Comparison of ENCODE assay signal across 1 cellular context in genomic region chr10:35640951-35641429, GRCh38.
A peak's percentile ranks its signal among the peaks of the same experiment; 100 is the strongest.
TF ChIP-seq lines count a peak whose summit lies in the region.

No MANE protein-coding gene starts in this region.

TF ChIP-seq in K562, 482 proteins besides CTCF, POLR2A, EP300 and RAD21 (continued from another document and continues in another):
- no peak for TF ChIP-seq E2F8 (IDR thresholded peaks at IDR 0.05; ENCODE audit: low read depth, partially characterized antibody)
- TF ChIP-seq GTF2E2 (tag; IDR thresholded peaks at IDR 0.05), result no peak
- TF ChIP-seq PCBP2 (IDR thresholded peaks at IDR 0.05; ENCODE audit: low read depth, low read length, poor library complexity, severe bottlenecking), result no peak
- peak; percentile 64; the same call in 1 of the 2 replicates for TF ChIP-seq CXXC5 (CRISPR knock-in tag; IDR thresholded peaks at IDR 0.05)
- TF ChIP-seq, protein P1, sequence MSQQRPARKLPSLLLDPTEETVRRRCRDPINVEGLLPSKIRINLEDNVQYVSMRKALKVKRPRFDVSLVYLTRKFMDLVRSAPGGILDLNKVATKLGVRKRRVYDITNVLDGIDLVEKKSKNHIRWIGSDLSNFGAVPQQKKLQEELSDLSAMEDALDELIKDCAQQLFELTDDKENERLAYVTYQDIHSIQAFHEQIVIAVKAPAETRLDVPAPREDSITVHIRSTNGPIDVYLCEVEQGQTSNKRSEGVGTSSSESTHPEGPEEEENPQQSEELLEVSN (IDR thresholded peaks at IDR 0.05; ENCODE audit: borderline replicate concordance in 1 of 2, extremely low read depth in 1 of 2, insufficient read depth in 1 of 2, insufficient read length in 1 of 2, low read depth in 1 of 2, low read length in 1 of 2, poor library complexity in 1 of 2, severe bottlenecking in 1 of 2), result peak; percentile 92 to 97
- peak; percentile 74 to 80 for TF ChIP-seq NRF1 (conservative IDR thresholded peaks at IDR 0.05 in 1 of 2, IDR thresholded peaks at IDR 0.05 in 1 of 2)
- TF ChIP-seq ATF1 (CRISPR knock-in tag; IDR thresholded peaks at IDR 0.05), result no peak
- no peak for TF ChIP-seq ATF1 (tag; IDR thresholded peaks at IDR 0.05)
- no peak for TF ChIP-seq HMG20A (CRISPR knock-in tag; conservative IDR thresholded peaks at IDR 0.05)
- no peak for TF ChIP-seq POLR2AphosphoS2 (IDR thresholded peaks at IDR 0.05; ENCODE audit: low read length)
- TF ChIP-seq FUS (optimal IDR thresholded peaks at IDR 0.05; ENCODE audit: low read depth, low read length), result no peak
- no peak for TF ChIP-seq ZNF77 (CRISPR knock-in tag; IDR thresholded peaks at IDR 0.05)
- peak; percentile 92 for TF ChIP-seq L3MBTL2 (IDR thresholded peaks at IDR 0.05)
- no peak for TF ChIP-seq ZFPM2 (CRISPR knock-in tag; IDR thresholded peaks at IDR 0.05)
- TF ChIP-seq ZNF12 (CRISPR knock-in tag; IDR thresholded peaks at IDR 0.05), result no peak
- TF ChIP-seq KAT8 (IDR thresholded peaks at IDR 0.05; ENCODE audit: low read depth), result no peak
- TF ChIP-seq HMGN3 (IDR thresholded peaks at IDR 0.05; ENCODE audit: borderline replicate concordance, extremely low read depth, insufficient read length, low read depth, low read length), result peak; percentile 26
- TF ChIP-seq ZFX (CRISPR knock-in tag; IDR thresholded peaks at IDR 0.05), result 0 out of 2 replicates have a peak, but pooled peaks have one; percentile 4
- TF ChIP-seq ELF1 (tag; IDR thresholded peaks at IDR 0.05), result no peak
- TF ChIP-seq MAX (CRISPR knock-in tag; IDR thresholded peaks at IDR 0.05), result peak; percentile 83
- peak; percentile 86; the same call in 1 of the 2 replicates for TF ChIP-seq NR3C1 (CRISPR knock-in tag; IDR thresholded peaks at IDR 0.05)
- TF ChIP-seq CBFB (CRISPR knock-in tag; IDR thresholded peaks at IDR 0.05), result no peak
- TF ChIP-seq HDAC2 (IDR thresholded peaks at IDR 0.05), result no peak
- no peak for TF ChIP-seq PCBP1 (IDR thresholded peaks at IDR 0.05; ENCODE audit: low read depth, low read length, poor library complexity, severe bottlenecking)
- no peak for TF ChIP-seq RNF219 (CRISPR knock-in tag; IDR thresholded peaks at IDR 0.05)
- TF ChIP-seq, protein P2, sequence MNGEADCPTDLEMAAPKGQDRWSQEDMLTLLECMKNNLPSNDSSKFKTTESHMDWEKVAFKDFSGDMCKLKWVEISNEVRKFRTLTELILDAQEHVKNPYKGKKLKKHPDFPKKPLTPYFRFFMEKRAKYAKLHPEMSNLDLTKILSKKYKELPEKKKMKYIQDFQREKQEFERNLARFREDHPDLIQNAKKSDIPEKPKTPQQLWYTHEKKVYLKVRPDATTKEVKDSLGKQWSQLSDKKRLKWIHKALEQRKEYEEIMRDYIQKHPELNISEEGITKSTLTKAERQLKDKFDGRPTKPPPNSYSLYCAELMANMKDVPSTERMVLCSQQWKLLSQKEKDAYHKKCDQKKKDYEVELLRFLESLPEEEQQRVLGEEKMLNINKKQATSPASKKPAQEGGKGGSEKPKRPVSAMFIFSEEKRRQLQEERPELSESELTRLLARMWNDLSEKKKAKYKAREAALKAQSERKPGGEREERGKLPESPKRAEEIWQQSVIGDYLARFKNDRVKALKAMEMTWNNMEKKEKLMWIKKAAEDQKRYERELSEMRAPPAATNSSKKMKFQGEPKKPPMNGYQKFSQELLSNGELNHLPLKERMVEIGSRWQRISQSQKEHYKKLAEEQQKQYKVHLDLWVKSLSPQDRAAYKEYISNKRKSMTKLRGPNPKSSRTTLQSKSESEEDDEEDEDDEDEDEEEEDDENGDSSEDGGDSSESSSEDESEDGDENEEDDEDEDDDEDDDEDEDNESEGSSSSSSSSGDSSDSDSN (IDR thresholded peaks at IDR 0.05; ENCODE audit: borderline replicate concordance in 1 of 2, low read depth in 2 of 2, low read length in 2 of 2), result peak in 1 of 2 experiments; percentile 69; a peak in 1 of 4 replicates
- TF ChIP-seq HINFP (tag; conservative IDR thresholded peaks at IDR 0.05; ENCODE audit: low read depth), result no peak
- no peak for TF ChIP-seq MEIS2 (IDR thresholded peaks at IDR 0.05; ENCODE audit: partially characterized antibody)
- TF ChIP-seq, protein P3, sequence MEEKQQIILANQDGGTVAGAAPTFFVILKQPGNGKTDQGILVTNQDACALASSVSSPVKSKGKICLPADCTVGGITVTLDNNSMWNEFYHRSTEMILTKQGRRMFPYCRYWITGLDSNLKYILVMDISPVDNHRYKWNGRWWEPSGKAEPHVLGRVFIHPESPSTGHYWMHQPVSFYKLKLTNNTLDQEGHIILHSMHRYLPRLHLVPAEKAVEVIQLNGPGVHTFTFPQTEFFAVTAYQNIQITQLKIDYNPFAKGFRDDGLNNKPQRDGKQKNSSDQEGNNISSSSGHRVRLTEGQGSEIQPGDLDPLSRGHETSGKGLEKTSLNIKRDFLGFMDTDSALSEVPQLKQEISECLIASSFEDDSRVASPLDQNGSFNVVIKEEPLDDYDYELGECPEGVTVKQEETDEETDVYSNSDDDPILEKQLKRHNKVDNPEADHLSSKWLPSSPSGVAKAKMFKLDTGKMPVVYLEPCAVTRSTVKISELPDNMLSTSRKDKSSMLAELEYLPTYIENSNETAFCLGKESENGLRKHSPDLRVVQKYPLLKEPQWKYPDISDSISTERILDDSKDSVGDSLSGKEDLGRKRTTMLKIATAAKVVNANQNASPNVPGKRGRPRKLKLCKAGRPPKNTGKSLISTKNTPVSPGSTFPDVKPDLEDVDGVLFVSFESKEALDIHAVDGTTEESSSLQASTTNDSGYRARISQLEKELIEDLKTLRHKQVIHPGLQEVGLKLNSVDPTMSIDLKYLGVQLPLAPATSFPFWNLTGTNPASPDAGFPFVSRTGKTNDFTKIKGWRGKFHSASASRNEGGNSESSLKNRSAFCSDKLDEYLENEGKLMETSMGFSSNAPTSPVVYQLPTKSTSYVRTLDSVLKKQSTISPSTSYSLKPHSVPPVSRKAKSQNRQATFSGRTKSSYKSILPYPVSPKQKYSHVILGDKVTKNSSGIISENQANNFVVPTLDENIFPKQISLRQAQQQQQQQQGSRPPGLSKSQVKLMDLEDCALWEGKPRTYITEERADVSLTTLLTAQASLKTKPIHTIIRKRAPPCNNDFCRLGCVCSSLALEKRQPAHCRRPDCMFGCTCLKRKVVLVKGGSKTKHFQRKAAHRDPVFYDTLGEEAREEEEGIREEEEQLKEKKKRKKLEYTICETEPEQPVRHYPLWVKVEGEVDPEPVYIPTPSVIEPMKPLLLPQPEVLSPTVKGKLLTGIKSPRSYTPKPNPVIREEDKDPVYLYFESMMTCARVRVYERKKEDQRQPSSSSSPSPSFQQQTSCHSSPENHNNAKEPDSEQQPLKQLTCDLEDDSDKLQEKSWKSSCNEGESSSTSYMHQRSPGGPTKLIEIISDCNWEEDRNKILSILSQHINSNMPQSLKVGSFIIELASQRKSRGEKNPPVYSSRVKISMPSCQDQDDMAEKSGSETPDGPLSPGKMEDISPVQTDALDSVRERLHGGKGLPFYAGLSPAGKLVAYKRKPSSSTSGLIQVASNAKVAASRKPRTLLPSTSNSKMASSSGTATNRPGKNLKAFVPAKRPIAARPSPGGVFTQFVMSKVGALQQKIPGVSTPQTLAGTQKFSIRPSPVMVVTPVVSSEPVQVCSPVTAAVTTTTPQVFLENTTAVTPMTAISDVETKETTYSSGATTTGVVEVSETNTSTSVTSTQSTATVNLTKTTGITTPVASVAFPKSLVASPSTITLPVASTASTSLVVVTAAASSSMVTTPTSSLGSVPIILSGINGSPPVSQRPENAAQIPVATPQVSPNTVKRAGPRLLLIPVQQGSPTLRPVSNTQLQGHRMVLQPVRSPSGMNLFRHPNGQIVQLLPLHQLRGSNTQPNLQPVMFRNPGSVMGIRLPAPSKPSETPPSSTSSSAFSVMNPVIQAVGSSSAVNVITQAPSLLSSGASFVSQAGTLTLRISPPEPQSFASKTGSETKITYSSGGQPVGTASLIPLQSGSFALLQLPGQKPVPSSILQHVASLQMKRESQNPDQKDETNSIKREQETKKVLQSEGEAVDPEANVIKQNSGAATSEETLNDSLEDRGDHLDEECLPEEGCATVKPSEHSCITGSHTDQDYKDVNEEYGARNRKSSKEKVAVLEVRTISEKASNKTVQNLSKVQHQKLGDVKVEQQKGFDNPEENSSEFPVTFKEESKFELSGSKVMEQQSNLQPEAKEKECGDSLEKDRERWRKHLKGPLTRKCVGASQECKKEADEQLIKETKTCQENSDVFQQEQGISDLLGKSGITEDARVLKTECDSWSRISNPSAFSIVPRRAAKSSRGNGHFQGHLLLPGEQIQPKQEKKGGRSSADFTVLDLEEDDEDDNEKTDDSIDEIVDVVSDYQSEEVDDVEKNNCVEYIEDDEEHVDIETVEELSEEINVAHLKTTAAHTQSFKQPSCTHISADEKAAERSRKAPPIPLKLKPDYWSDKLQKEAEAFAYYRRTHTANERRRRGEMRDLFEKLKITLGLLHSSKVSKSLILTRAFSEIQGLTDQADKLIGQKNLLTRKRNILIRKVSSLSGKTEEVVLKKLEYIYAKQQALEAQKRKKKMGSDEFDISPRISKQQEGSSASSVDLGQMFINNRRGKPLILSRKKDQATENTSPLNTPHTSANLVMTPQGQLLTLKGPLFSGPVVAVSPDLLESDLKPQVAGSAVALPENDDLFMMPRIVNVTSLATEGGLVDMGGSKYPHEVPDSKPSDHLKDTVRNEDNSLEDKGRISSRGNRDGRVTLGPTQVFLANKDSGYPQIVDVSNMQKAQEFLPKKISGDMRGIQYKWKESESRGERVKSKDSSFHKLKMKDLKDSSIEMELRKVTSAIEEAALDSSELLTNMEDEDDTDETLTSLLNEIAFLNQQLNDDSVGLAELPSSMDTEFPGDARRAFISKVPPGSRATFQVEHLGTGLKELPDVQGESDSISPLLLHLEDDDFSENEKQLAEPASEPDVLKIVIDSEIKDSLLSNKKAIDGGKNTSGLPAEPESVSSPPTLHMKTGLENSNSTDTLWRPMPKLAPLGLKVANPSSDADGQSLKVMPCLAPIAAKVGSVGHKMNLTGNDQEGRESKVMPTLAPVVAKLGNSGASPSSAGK (IDR thresholded peaks at IDR 0.05), result peak; percentile 90
- 0 out of 2 replicates have a peak, but pooled peaks have one; percentile 39 for TF ChIP-seq RNF2 (IDR thresholded peaks at IDR 0.05)
- TF ChIP-seq FOXA1 (IDR thresholded peaks at IDR 0.05; ENCODE audit: borderline replicate concordance), result no peak
- no peak for TF ChIP-seq FOXK2 (conservative IDR thresholded peaks at IDR 0.05 in 1 of 2, IDR thresholded peaks at IDR 0.05 in 1 of 2; ENCODE audit: low read depth in 2 of 2)
- TF ChIP-seq TFAP4 (CRISPR knock-in tag; IDR thresholded peaks at IDR 0.05; ENCODE audit: borderline replicate concordance), result peak; percentile 28; the same call in 1 of the 2 replicates
- TF ChIP-seq NFIC (IDR thresholded peaks at IDR 0.05), result no peak
- TF ChIP-seq ZNF232 (CRISPR knock-in tag; IDR thresholded peaks at IDR 0.05), result 0 out of 2 replicates have a peak, but pooled peaks have one; percentile 36
